1 cellular context compared by ENCODE assay signal in genomic region chr2:151410485-151410833, GRCh38.
TF ChIP-seq lines count a peak whose summit lies in the region.

No MANE protein-coding gene starts in this region.

TF ChIP-seq in HepG2, 621 proteins besides CTCF, POLR2A, EP300 and RAD21 (continued from another document and continues in another):
- TF ChIP-seq CREB1 (IDR thresholded peaks at IDR 0.05) (no peak), CREB1 (CRISPR knock-in tag; IDR thresholded peaks at IDR 0.05) (no peak), ELF1 (CRISPR knock-in tag; IDR thresholded peaks at IDR 0.05) (no peak), TMF1 (CRISPR knock-in tag; IDR thresholded peaks at IDR 0.05; ENCODE audit: low read depth) (no peak), ZBTB38 (CRISPR knock-in tag; IDR thresholded peaks at IDR 0.05) (no peak), CCAR2 (optimal IDR thresholded peaks at IDR 0.05; ENCODE audit: low read depth, low read length) (no peak), ZNF234 (CRISPR knock-in tag; conservative IDR thresholded peaks at IDR 0.05) (0 out of 2 replicates have a peak, but pooled peaks have one; percentile 55), KLF16 (CRISPR knock-in tag; IDR thresholded peaks at IDR 0.05) (0 out of 4 replicates have a peak, but pooled peaks of 1 of the 2 experiments have one; percentile 7), ZNF562 (CRISPR knock-in tag; IDR thresholded peaks at IDR 0.05; ENCODE audit: borderline replicate concordance) (no peak), BCLAF1 (IDR thresholded peaks at IDR 0.05) (no peak), ZNF281 (CRISPR knock-in tag; IDR thresholded peaks at IDR 0.05; ENCODE audit: borderline replicate concordance) (0 out of 2 replicates have a peak, but pooled peaks have one; percentile 18), ZNF503 (CRISPR knock-in tag; IDR thresholded peaks at IDR 0.05) (no peak), SIX1 (CRISPR knock-in tag; IDR thresholded peaks at IDR 0.05; ENCODE audit: borderline replicate concordance) (0 out of 2 replicates have a peak, but pooled peaks have one; percentile 13), ARNT2 (CRISPR knock-in tag; IDR thresholded peaks at IDR 0.05; ENCODE audit: low read depth) (no peak), HOXA9 (CRISPR knock-in tag; IDR thresholded peaks at IDR 0.05; ENCODE audit: borderline replicate concordance) (no peak), ZNF407 (CRISPR knock-in tag; IDR thresholded peaks at IDR 0.05; ENCODE audit: not compliant biosample characterization) (peak; percentile 17), ZHX1 (CRISPR knock-in tag; IDR thresholded peaks at IDR 0.05; ENCODE audit: low read depth) (no peak), DRAP1 (CRISPR knock-in tag; IDR thresholded peaks at IDR 0.05) (0 out of 2 replicates have a peak, but pooled peaks have one; percentile 21), ZNF574 (CRISPR knock-in tag; IDR thresholded peaks at IDR 0.05) (peak; percentile 68), PLRG1 (conservative IDR thresholded peaks at IDR 0.05) (no peak), ZNF737 (CRISPR knock-in tag; IDR thresholded peaks at IDR 0.05; ENCODE audit: borderline replicate concordance) (no peak), MBD4 (IDR thresholded peaks at IDR 0.05; ENCODE audit: borderline replicate concordance, low read length) (no peak), GZF1 (CRISPR knock-in tag; IDR thresholded peaks at IDR 0.05) (no peak), ZBTB14 (CRISPR knock-in tag; IDR thresholded peaks at IDR 0.05) (no peak), ZNF331 (CRISPR knock-in tag; IDR thresholded peaks at IDR 0.05) (peak; percentile 14; the same call in 1 of the 2 replicates), ZNF772 (CRISPR knock-in tag; IDR thresholded peaks at IDR 0.05) (0 out of 2 replicates have a peak, but pooled peaks have one; percentile 23), MXD3 (CRISPR knock-in tag; IDR thresholded peaks at IDR 0.05) (peak; percentile 5; the same call in 1 of the 2 replicates), TCF7 (IDR thresholded peaks at IDR 0.05; ENCODE audit: low read depth) (no peak), MAFF (IDR thresholded peaks at IDR 0.05; ENCODE audit: low read depth, low read length) (no peak), ZFP37 (CRISPR knock-in tag; IDR thresholded peaks at IDR 0.05; ENCODE audit: borderline replicate concordance) (peak; percentile 9; the same call in 1 of the 2 replicates)
